ENCODE assay signal across 12 cellular contexts in the genomic region with DNA sequence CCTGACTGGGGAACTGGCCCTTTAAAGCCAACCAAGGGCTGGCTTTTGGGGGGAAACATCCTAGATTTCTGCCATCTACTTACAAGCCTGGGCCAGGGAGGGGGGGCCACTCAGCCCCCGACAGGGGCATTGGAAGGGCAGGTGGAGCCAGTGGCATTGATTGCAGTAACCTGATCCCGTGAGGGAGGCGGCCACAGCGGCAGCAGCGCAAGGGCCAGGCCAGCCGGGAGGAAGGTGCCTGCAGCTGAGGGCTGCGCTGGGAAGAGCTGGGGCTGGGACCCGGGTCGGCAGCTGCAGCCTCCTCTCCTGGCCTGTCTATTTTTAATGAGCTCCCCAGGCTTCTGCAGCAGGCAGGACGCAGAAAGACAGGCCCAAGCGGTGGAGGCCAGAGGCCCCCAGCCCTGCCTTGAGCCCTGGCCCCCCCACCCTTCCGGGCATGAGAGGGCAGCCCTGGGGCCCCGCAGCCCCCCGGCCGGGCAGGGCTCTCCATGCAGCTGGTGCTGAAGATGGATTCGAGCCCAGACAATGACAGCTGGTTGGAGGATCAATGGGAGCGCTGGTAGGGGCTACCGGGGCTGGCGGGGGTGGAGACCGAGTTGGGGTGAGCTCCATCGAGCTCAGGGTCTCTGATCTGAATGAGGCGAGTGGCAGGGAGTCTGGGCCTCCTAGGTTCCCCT. TPM values are rescaled to one million over a fixed set of nuclear protein-coding genes. Genes with fewer than 3 reads are reported as not detected.
DNase-seq lines count a peak whose midpoint lies in the region; ATAC-seq and TF ChIP-seq lines count a peak whose summit lies in the region.
"Had no signal": no experiment of that assay in that cellular context is flagged by ENCODE, and none has a peak within 500 bp of the region (broad histone marks: within the 10 kb centered on the region; RNA-seq: fewer than 3 reads in every experiment).

No MANE protein-coding gene starts in this region.

- H3K4me3 Mint-ChIP-seq in CD14-positive monocyte, result no peak overlapping the region
- H3K4me3 Mint-ChIP-seq in activated CD4-positive, alpha-beta T cell treated with anti-CD3 and anti-CD28 coated beads, Interleukin-2, amount 10 ng/mL, durations not matched to agents 24 days and 14 days, result no peak overlapping the region
- no peak overlapping the region for H3K4me3 Mint-ChIP-seq in natural killer cell treated with Interleukin-12 subunit alpha and Interleukin-12 subunit beta and Interleukin-15 and Interleukin-18, amount 100 ng/mL, for 72 hours
- H3K4me3 Mint-ChIP-seq: B cell had no signal

- ATAC-seq in natural killer cell treated with Interleukin-12 subunit alpha and Interleukin-12 subunit beta and Interleukin-15 and Interleukin-18, amount 100 ng/mL, for 72 hours, result no peak

- no peak for TF ChIP-seq CTCF in BE2C (IDR thresholded peaks at IDR 0.05; ENCODE audit: low read depth, low read length)
- no peak for TF ChIP-seq CTCF in CD14-positive monocyte (IDR thresholded peaks at IDR 0.05)

- peaks cover 27% of the 10 kb centered on the region for H3K4me1 ChIP-seq in BE2C

- H3K36me3 Mint-ChIP-seq in CD14-positive monocyte, result peaks cover 3 to 4% of the 10 kb centered on the region in 2 donors
- no peaks in the 10 kb centered on the region for H3K36me3 Mint-ChIP-seq in activated CD4-positive, alpha-beta T cell treated with anti-CD3 and anti-CD28 coated beads, Interleukin-2, amount 10 ng/mL, durations not matched to agents 24 days and 14 days (ENCODE audit: low read depth)
- no peaks in the 10 kb centered on the region for H3K36me3 Mint-ChIP-seq in natural killer cell treated with Interleukin-12 subunit alpha and Interleukin-12 subunit beta and Interleukin-15 and Interleukin-18, amount 100 ng/mL, for 72 hours

- peak; percentile 67 for DNase-seq in BE2C
- DNase-seq in NCI-H128 (lab: John Stamatoyannopoulos, UW; ENCODE audit: unreplicated experiment), result peak; percentile 78
- peak; percentile 53 for DNase-seq in NCI-H748 treated with DMSO at 0.1 percent for 48 hours (lab: John Stamatoyannopoulos, UW)
- peak; percentile 72 for DNase-seq in iPS-NIHi7 (ENCODE audit: extremely low spot score)
- DNase-seq in CD14-positive monocyte (ENCODE audit: low spot score), result no peak
- no peak for DNase-seq in activated CD4-positive, alpha-beta T cell treated with anti-CD3 and anti-CD28 coated beads, Interleukin-2, amount 10 ng/mL, durations not matched to agents 24 days and 14 days
- DNase-seq in stimulated activated CD8-positive, alpha-beta memory T cell treated with anti-CD3 and anti-CD28 coated beads, Interleukin-4, amount 100 ng/mL, for 48 hours, result no peak
- no peak for DNase-seq in natural killer cell treated with Interleukin-12 subunit alpha and Interleukin-12 subunit beta and Interleukin-15 and Interleukin-18, amount 100 ng/mL, for 72 hours (ENCODE audit: low spot score)
- DNase-seq: activated CD4-positive, alpha-beta T cell treated with anti-CD3 and anti-CD28 coated beads for 4 hours; KG1; ovary had no signal

- peaks cover 7% of the 10 kb centered on the region for H3K4me1 Mint-ChIP-seq in CD14-positive monocyte
- H3K4me1 Mint-ChIP-seq in activated CD4-positive, alpha-beta T cell treated with anti-CD3 and anti-CD28 coated beads, Interleukin-2, amount 10 ng/mL, durations not matched to agents 24 days and 14 days, result peaks cover 2% of the 10 kb centered on the region
- H3K4me1 Mint-ChIP-seq in natural killer cell treated with Interleukin-12 subunit alpha and Interleukin-12 subunit beta and Interleukin-15 and Interleukin-18, amount 100 ng/mL, for 72 hours (ENCODE audit: low read depth in 2 of 2), result peaks cover 0 to 4% of the 10 kb centered on the region in 2 donors

- H3K27ac Mint-ChIP-seq in CD14-positive monocyte, result no peak overlapping the region
- no peak overlapping the region for H3K27ac Mint-ChIP-seq in activated CD4-positive, alpha-beta T cell treated with anti-CD3 and anti-CD28 coated beads, Interleukin-2, amount 10 ng/mL, durations not matched to agents 24 days and 14 days
- no peak overlapping the region for H3K27ac Mint-ChIP-seq in natural killer cell treated with Interleukin-12 subunit alpha and Interleukin-12 subunit beta and Interleukin-15 and Interleukin-18, amount 100 ng/mL, for 72 hours
- H3K27ac Mint-ChIP-seq: B cell had no signal

- peaks cover 0 to 11% (median 5%) of the 10 kb centered on the region in 7 donors for H3K9me3 Mint-ChIP-seq in CD14-positive monocyte
- H3K9me3 Mint-ChIP-seq in activated CD4-positive, alpha-beta T cell treated with anti-CD3 and anti-CD28 coated beads, Interleukin-2, amount 10 ng/mL, durations not matched to agents 24 days and 14 days, result no peaks in the 10 kb centered on the region
- no peaks in the 10 kb centered on the region for H3K9me3 Mint-ChIP-seq in natural killer cell treated with Interleukin-12 subunit alpha and Interleukin-12 subunit beta and Interleukin-15 and Interleukin-18, amount 100 ng/mL, for 72 hours

- no peaks in the 10 kb centered on the region for H3K9me3 ChIP-seq in BE2C
- H3K9me3 ChIP-seq: ovary had no signal

- H3K36me3 ChIP-seq in BE2C, result no peaks in the 10 kb centered on the region
- H3K36me3 ChIP-seq: ovary had no signal

- intact Hi-C loops in CD14-positive monocyte (cut with micrococcal nuclease), result no loop called here
- intact Hi-C loops in activated CD4-positive, alpha-beta T cell treated with anti-CD3 and anti-CD28 coated beads, Interleukin-2, amount 10 ng/mL, durations not matched to agents 24 days and 14 days (cut with micrococcal nuclease), result no loop called here

- no peaks in the 10 kb centered on the region for H3K27me3 ChIP-seq in BE2C
- H3K27me3 ChIP-seq: ovary had no signal

- H3K27me3 Mint-ChIP-seq in CD14-positive monocyte (ENCODE audit: low read depth in 3 of 3), result peaks cover 48 to 72% (median 55%) of the 10 kb centered on the region in 3 donors
- H3K27me3 Mint-ChIP-seq in activated CD4-positive, alpha-beta T cell treated with anti-CD3 and anti-CD28 coated beads, Interleukin-2, amount 10 ng/mL, durations not matched to agents 24 days and 14 days, result peaks cover 38% of the 10 kb centered on the region
- H3K27me3 Mint-ChIP-seq in natural killer cell treated with Interleukin-12 subunit alpha and Interleukin-12 subunit beta and Interleukin-15 and Interleukin-18, amount 100 ng/mL, for 72 hours, result peaks cover 0 to 13% of the 10 kb centered on the region in 2 donors

- no peak overlapping the region for H3K4me3 ChIP-seq in BE2C (ENCODE audit: low read depth, low read length)
- H3K4me3 ChIP-seq: ovary had no signal

RNA-seq across cellular contexts. Expression of gene FREY1, which starts 10.5 kb away (rescaled TPM):
- not detected for polyA plus RNA-seq in BE2C (2012; ENCODE audit: insufficient read depth, insufficient read length, low read depth)
- polyA plus RNA-seq in CD14-positive monocyte, result not detected
- total RNA-seq in activated CD4-positive, alpha-beta T cell treated with anti-CD3 and anti-CD28 coated beads, Interleukin-2, amount 10 ng/mL, durations not matched to agents 24 days and 14 days, result 1.8 and 2.0 TPM in 2 replicates
- total RNA-seq in natural killer cell treated with Interleukin-12 subunit alpha and Interleukin-12 subunit beta and Interleukin-15 and Interleukin-18, amount 100 ng/mL, for 72 hours, result 1 to 10 TPM; 4.2 to 4.9 TPM

RNA-seq across cellular contexts. Expression of gene MAPK8IP1, which starts 11.1 kb away (rescaled TPM):
- 165 TPM for polyA plus RNA-seq in BE2C (2012; ENCODE audit: insufficient read depth, insufficient read length, low read depth)
- polyA plus RNA-seq in CD14-positive monocyte, result not detected
- total RNA-seq in activated CD4-positive, alpha-beta T cell treated with anti-CD3 and anti-CD28 coated beads, Interleukin-2, amount 10 ng/mL, durations not matched to agents 24 days and 14 days, result 0.49 and 0.83 TPM in 2 replicates
- total RNA-seq in natural killer cell treated with Interleukin-12 subunit alpha and Interleukin-12 subunit beta and Interleukin-15 and Interleukin-18, amount 100 ng/mL, for 72 hours, result 1 to 10 TPM; 2.0 to 3.4 TPM

RNA-seq across cellular contexts. Expression of gene PEX16, which starts 21.1 kb away (rescaled TPM):
- polyA plus RNA-seq in BE2C (2012; ENCODE audit: insufficient read depth, insufficient read length, low read depth), result 66.1 TPM
- 10 to 100 TPM; 33.8 to 35.1 TPM for polyA plus RNA-seq in CD14-positive monocyte
- 31.3 and 34.8 TPM in 2 replicates for total RNA-seq in activated CD4-positive, alpha-beta T cell treated with anti-CD3 and anti-CD28 coated beads, Interleukin-2, amount 10 ng/mL, durations not matched to agents 24 days and 14 days
- 10 to 100 TPM; 55.3 to 62.8 TPM for total RNA-seq in natural killer cell treated with Interleukin-12 subunit alpha and Interleukin-12 subunit beta and Interleukin-15 and Interleukin-18, amount 100 ng/mL, for 72 hours

RNA-seq across cellular contexts. Expression of gene LARGE2, which starts 25.9 kb away (rescaled TPM):
- polyA plus RNA-seq in BE2C (2012; ENCODE audit: insufficient read depth, insufficient read length, low read depth), result not detected
- polyA plus RNA-seq in CD14-positive monocyte, result not detected
- total RNA-seq in activated CD4-positive, alpha-beta T cell treated with anti-CD3 and anti-CD28 coated beads, Interleukin-2, amount 10 ng/mL, durations not matched to agents 24 days and 14 days, result not detected in 2 replicates
- 1 to 10 TPM in 1 of 2 donors, not detected in 1; 2.0 TPM for total RNA-seq in natural killer cell treated with Interleukin-12 subunit alpha and Interleukin-12 subunit beta and Interleukin-15 and Interleukin-18, amount 100 ng/mL, for 72 hours

RNA-seq across cellular contexts. Expression of gene CRY2, which starts 49.3 kb away (rescaled TPM):
- 12.8 TPM for polyA plus RNA-seq in BE2C (2012; ENCODE audit: insufficient read depth, insufficient read length, low read depth)
- 1 to 10 TPM; 5.1 to 7.2 TPM for polyA plus RNA-seq in CD14-positive monocyte
- 22.1 and 22.5 TPM in 2 replicates for total RNA-seq in activated CD4-positive, alpha-beta T cell treated with anti-CD3 and anti-CD28 coated beads, Interleukin-2, amount 10 ng/mL, durations not matched to agents 24 days and 14 days
- 10 to 100 TPM; 22.8 to 28.5 TPM for total RNA-seq in natural killer cell treated with Interleukin-12 subunit alpha and Interleukin-12 subunit beta and Interleukin-15 and Interleukin-18, amount 100 ng/mL, for 72 hours

Comparison
In these comparisons a context has a peak if more than half of its experiments do, and no peak if none do; other contexts are left out.
1. DNase-seq: peak in BE2C (single experiment), NCI-H128 (single experiment), NCI-H748 treated with DMSO at 0.1 percent for 48 hours (single experiment) and iPS-NIHi7 (single experiment); none in CD14-positive monocyte (single experiment), activated CD4-positive, alpha-beta T cell treated with anti-CD3 and anti-CD28 coated beads, Interleukin-2, amount 10 ng/mL, durations not matched to agents 24 days and 14 days (single experiment), stimulated activated CD8-positive, alpha-beta memory T cell treated with anti-CD3 and anti-CD28 coated beads, Interleukin-4, amount 100 ng/mL, for 48 hours (single experiment) and natural killer cell treated with Interleukin-12 subunit alpha and Interleukin-12 subunit beta and Interleukin-15 and Interleukin-18, amount 100 ng/mL, for 72 hours (single experiment).